Comparison of ENCODE assay signal across 8 cellular contexts in genomic region chr13:41019027-41019487, GRCh38. TPM values are rescaled to one million over a fixed set of nuclear protein-coding genes. Genes with fewer than 3 reads are reported as not detected.
DNase-seq lines count a peak whose midpoint lies in the region; ATAC-seq, FAIRE-seq and TF ChIP-seq lines count a peak whose summit lies in the region.

ELF1 (minus strand) TSS chr13:41019316; CDS start chr13:40982054, 37,262 bp downstream.

- TF ChIP-seq CTCF in psoas muscle (IDR thresholded peaks at IDR 0.05) (no peak), D721Med (IDR thresholded peaks at IDR 0.05; ENCODE audit: insufficient read depth, missing control alignments) (no peak)

- FAIRE-seq in D721Med (lab: Jason Lieb, UNC), result no peak

- intact Hi-C loops in psoas muscle (cut with DNase I), result loop anchor here in 1 of 2 donors (5.0 kb wide), 1 partner anchor 38 kb away; no protein-coding TSS in a partner anchor

- DNase-seq in D341Med (ENCODE audit: low spot score), result peak; percentile 17
- peak; percentile 76 for DNase-seq in RPMI7951 (ENCODE audit: low read depth)
- DNase-seq in activated effector memory CD4-positive, alpha-beta T cell treated with anti-CD3 and anti-CD28 coated beads, Interleukin-2, amount 50 U/mL, for 16 hours, result peak; percentile 82
- DNase-seq in globus pallidus (ENCODE audit: low spot score), result peak; percentile 54
- DNase-seq in psoas muscle, result no peak
- no peak for DNase-seq in D721Med (ENCODE audit: insufficient read length, low spot score)

- no peaks in the 10 kb centered on the region for H3K36me3 ChIP-seq in psoas muscle (ENCODE audit: insufficient read depth in 1 of 2, low read depth in 1 of 2)

- ATAC-seq in GM19397 (IDR thresholded peaks at IDR 0.05; ENCODE audit: unreplicated experiment), result peak; percentile 80
- ATAC-seq in HG03460 (IDR thresholded peaks at IDR 0.05; ENCODE audit: unreplicated experiment), result peak; percentile 94
- peak; percentile 54 to 89 (median 85) for ATAC-seq in psoas muscle

- H3K4me3 ChIP-seq in psoas muscle, result peak within 1 kb of the TSS; percentile 32

- WGBS in psoas muscle, 3 donors, result 57 to 72% (median 64%) methylated on average over 4 of the region's 4 CpGs

- peaks cover 33% of the 10 kb centered on the region for H3K4me1 ChIP-seq in psoas muscle

- H3K9me3 ChIP-seq in psoas muscle, result no peaks in the 10 kb centered on the region

- H3K27ac ChIP-seq in psoas muscle, result peak within 1 kb of the TSS; percentile 26

- H3K27me3 ChIP-seq in psoas muscle (ENCODE audit: insufficient read depth in 3 of 3, low read length in 2 of 3), result no peaks in the 10 kb centered on the region

RNA-seq across cellular contexts. Expression of gene ELF1, which starts in this region (rescaled TPM):
- 19.4 and 21.5 TPM in 2 replicates for total RNA-seq in RPMI7951 (2014; rRNA removed; shearing (Covaris generic))
- 10 to 100 TPM; 20.5 to 25.9 (median 22.6) TPM for total RNA-seq in psoas muscle
- polyA plus RNA-seq in psoas muscle, result 10 to 100 TPM in 2 of 3 donors, 1 to 10 TPM in 1; 7.3 to 28.6 (median 13.0) TPM

Comparison
In these comparisons a context has a peak if more than half of its experiments do, and no peak if none do; other contexts are left out.
1. DNase-seq: peak in D341Med (single experiment), RPMI7951 (single experiment), activated effector memory CD4-positive, alpha-beta T cell treated with anti-CD3 and anti-CD28 coated beads, Interleukin-2, amount 50 U/mL, for 16 hours (single experiment) and globus pallidus (single experiment); none in psoas muscle (0 of 2) and D721Med (single experiment).
2. Peak in every context shown above with its lines, with median percentiles within 50 percentile points of each other: ATAC-seq.